Comparison of ENCODE assay signal across 21 cellular contexts in the genomic region with DNA sequence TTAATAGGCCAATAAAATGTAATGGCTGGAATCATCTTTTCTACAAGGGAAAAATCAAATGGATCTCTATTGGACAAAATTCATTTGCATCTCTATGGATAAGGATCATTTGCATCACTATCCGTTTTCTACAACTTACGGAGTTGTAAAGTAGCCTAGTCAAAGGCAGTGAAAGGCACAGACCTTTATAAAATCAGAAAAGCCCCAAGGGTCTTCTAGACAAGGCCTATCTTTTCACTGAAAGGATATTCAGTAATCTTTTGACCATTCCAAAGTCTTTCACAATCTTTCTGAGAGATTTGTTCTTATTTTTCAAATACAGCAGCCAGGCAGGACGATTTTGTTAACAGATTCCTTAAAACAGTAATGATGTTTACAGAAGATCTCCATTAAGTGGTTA.
A peak's percentile ranks its signal among the peaks of the same experiment; 100 is the strongest.
DNase-seq lines count a peak whose midpoint lies in the region; ATAC-seq and TF ChIP-seq lines count a peak whose summit lies in the region.
"Had no signal": no experiment of that assay in that cellular context is flagged by ENCODE, and none has a peak within 500 bp of the region (broad histone marks: within the 10 kb centered on the region; RNA-seq: fewer than 3 reads in every experiment).

No MANE protein-coding gene starts in this region.

- no peak for DNase-seq in left ventricle myocardium superior
- no peak for DNase-seq in heart left ventricle
- peak; percentile 19 for DNase-seq in adipocyte (ENCODE audit: low read depth)
- DNase-seq in neural progenitor cell (ENCODE audit: low spot score), result no peak
- DNase-seq in NCI-H2196 (lab: John Stamatoyannopoulos, UW; ENCODE audit: unreplicated experiment), result no peak
- no peak for DNase-seq in tibial nerve (ENCODE audit: low spot score in 2 of 2)
- DNase-seq: Calu3; CD8-positive, alpha-beta memory T cell; DMS153; H7; NCI-H1105; NCI-H146; NCI-H2029; NCI-H226; NCI-H510A treated with DMSO at 0.1 percent for 48 hours; NCI-H748 treated with DMSO at 0.1 percent for 48 hours had no signal

- WGBS in heart left ventricle, 4 donors, result 66 to 77% (median 73%) methylated on average over 3 of the region's 3 CpGs
- 53 to 55% methylated on average over 3 of the region's 3 CpGs for WGBS in tibial nerve, 2 donors

- H3K9me3 ChIP-seq in heart left ventricle (peaks cover 0 to 3% (median 0%) of the 10 kb centered on the region in 12 donors), adipocyte (ENCODE audit: control insufficient read depth, low read length) (peaks cover 4% of the 10 kb centered on the region), neural progenitor cell (ENCODE audit: low read depth) (peaks cover 5% of the 10 kb centered on the region), tibial nerve (peaks cover 0 to 2% (median 0%) of the 10 kb centered on the region in 4 donors)

- TF ChIP-seq CTCF in heart left ventricle (IDR thresholded peaks at IDR 0.05), result no peak
- TF ChIP-seq CTCF in neural progenitor cell (IDR thresholded peaks at IDR 0.05), result no peak
- TF ChIP-seq CTCF in tibial nerve (IDR thresholded peaks at IDR 0.05), result no peak

- no peaks in the 10 kb centered on the region for H3K79me2 ChIP-seq in neural progenitor cell (ENCODE audit: low read depth)

- no peaks in the 10 kb centered on the region for H3K36me3 ChIP-seq in heart left ventricle
- H3K36me3 ChIP-seq in adipocyte (ENCODE audit: control insufficient read depth, insufficient read depth, low read length, severe bottlenecking), result no peaks in the 10 kb centered on the region
- H3K36me3 ChIP-seq in neural progenitor cell, result no peaks in the 10 kb centered on the region
- no peaks in the 10 kb centered on the region for H3K36me3 ChIP-seq in tibial nerve

- peak overlapping the region in 1 of 12 donors; percentile 14 for H3K27ac ChIP-seq in heart left ventricle
- no peak overlapping the region for H3K27ac ChIP-seq in neural progenitor cell
- H3K27ac ChIP-seq in tibial nerve, result no peak overlapping the region
- H3K27ac ChIP-seq: C4-2B, RWPE1 had no signal

- H3K27ac Mint-ChIP-seq in neural progenitor cell, result no peak overlapping the region
- H3K27ac Mint-ChIP-seq: IgD-negative memory B cell had no signal

- TF ChIP-seq POLR2A in heart left ventricle (IDR thresholded peaks at IDR 0.05) (no peak), tibial nerve (IDR thresholded peaks at IDR 0.05) (no peak)

- H3K4me1 ChIP-seq in heart left ventricle, result peaks cover 0 to 4% (median 0%) of the 10 kb centered on the region in 12 donors
- peaks cover 8% of the 10 kb centered on the region for H3K4me1 ChIP-seq in adipocyte (ENCODE audit: control insufficient read depth, insufficient read depth, low read length)
- H3K4me1 ChIP-seq in neural progenitor cell, result peaks cover 13% of the 10 kb centered on the region
- H3K4me1 ChIP-seq in tibial nerve, result no peaks in the 10 kb centered on the region

- H4K20me1 ChIP-seq in neural progenitor cell (ENCODE audit: low read depth), result no peaks in the 10 kb centered on the region

- no peaks in the 10 kb centered on the region for H3F3A ChIP-seq in neural progenitor cell (ENCODE audit: low read depth)

- no peak for TF ChIP-seq EP300 in tibial nerve (IDR thresholded peaks at IDR 0.05)

- H3K27me3 Mint-ChIP-seq in neural progenitor cell (ENCODE audit: insufficient read depth, low read depth), result peaks cover 4% of the 10 kb centered on the region

- no peaks in the 10 kb centered on the region for H3K27me3 ChIP-seq in heart left ventricle
- H3K27me3 ChIP-seq in adipocyte (replicated peaks; ENCODE audit: control insufficient read depth, insufficient read depth, low read length), result no peaks in the 10 kb centered on the region
- H3K27me3 ChIP-seq in neural progenitor cell, result no peaks in the 10 kb centered on the region
- H3K27me3 ChIP-seq in tibial nerve, result no peaks in the 10 kb centered on the region

- H3K4me1 Mint-ChIP-seq in neural progenitor cell, result peaks cover 12% of the 10 kb centered on the region
- H3K4me1 Mint-ChIP-seq: CD8-positive, alpha-beta memory T cell had no signal

- H3K4me3 ChIP-seq in heart left ventricle (no peak overlapping the region), adipocyte (ENCODE audit: low read length) (no peak overlapping the region), neural progenitor cell (no peak overlapping the region), tibial nerve (no peak overlapping the region)

- H2AFZ ChIP-seq in neural progenitor cell (replicated peaks), result peak overlapping the region; percentile 52

- H3K4me3 Mint-ChIP-seq in neural progenitor cell, result no peak overlapping the region
- H3K4me3 Mint-ChIP-seq: CD8-positive, alpha-beta memory T cell; IgD-negative memory B cell had no signal

- intact Hi-C loops in left ventricle myocardium superior (cut with micrococcal nuclease), result no loop called here
- intact Hi-C loops in heart left ventricle (cut with DNase I), result no loop called here

- H3K4me2 ChIP-seq in neural progenitor cell, result no peak overlapping the region

- peaks cover 2% of the 10 kb centered on the region for H3K36me3 Mint-ChIP-seq in neural progenitor cell
- H3K36me3 Mint-ChIP-seq: CD8-positive, alpha-beta memory T cell had no signal

- peaks cover 15% of the 10 kb centered on the region for H3K9me3 Mint-ChIP-seq in neural progenitor cell

- H3K9ac ChIP-seq in adipocyte (ENCODE audit: low read length), result no peak overlapping the region
- H3K9ac ChIP-seq in neural progenitor cell, result no peak overlapping the region

- ATAC-seq in left ventricle myocardium superior, result peak; percentile 62
- no peak for ATAC-seq in heart left ventricle
- no peak for ATAC-seq in GM21447 (IDR thresholded peaks at IDR 0.05; ENCODE audit: unreplicated experiment)
- ATAC-seq: SK-N-SH treated with all-trans-retinoic acid at 6 μM for 48 hours had no signal
